10 cellular contexts compared by ENCODE assay signal in genomic region chr2:224663322-224663721, GRCh38. TPM values are rescaled to one million over a fixed set of nuclear protein-coding genes. Genes with fewer than 3 reads are reported as not detected.
"Had no signal": no experiment of that assay in that cellular context is flagged by ENCODE, and none has a peak within 500 bp of the region (broad histone marks: within the 10 kb centered on the region; RNA-seq: fewer than 3 reads in every experiment).

No MANE protein-coding gene starts in this region.

RNA-seq across cellular contexts. Expression of gene CCDC195, which starts 52.8 kb away (rescaled TPM):
- total RNA-seq: PC-3, PC-9, Peyer's patch, Right ventricle myocardium inferior, Right ventricle myocardium superior, RPMI7951, SJSA1, SK-MEL-5, T-cell had no signal
- polyA plus RNA-seq: SK-N-SH had no signal
